Comparison of ENCODE assay signal across 16 cellular contexts in genomic region chr22:49726022-49726681, GRCh38.
DNase-seq lines count a peak whose midpoint lies in the region; ATAC-seq and TF ChIP-seq lines count a peak whose summit lies in the region.
"Had no signal": no experiment of that assay in that cellular context is flagged by ENCODE, and none has a peak within 500 bp of the region (broad histone marks: within the 10 kb centered on the region; RNA-seq: fewer than 3 reads in every experiment).

No MANE protein-coding gene starts in this region.

- H3K36me3 ChIP-seq in RWPE2 (ENCODE audit: low read depth) (no peaks in the 10 kb centered on the region), prostate gland (no peaks in the 10 kb centered on the region)

- WGBS in prostate gland: 84% methylated on average over 10 of the region's 10 CpGs

- H3K27ac ChIP-seq in RWPE2 (ENCODE audit: poor library complexity, severe bottlenecking) (no peak overlapping the region), prostate gland (no peak overlapping the region)

- no peaks in the 10 kb centered on the region for H3K36me3 Mint-ChIP-seq in activated naive CD8-positive, alpha-beta T cell
- no peaks in the 10 kb centered on the region for H3K36me3 Mint-ChIP-seq in activated naive CD8-positive, alpha-beta T cell treated with anti-CD3 and anti-CD28 coated beads for 36 hours
- no peaks in the 10 kb centered on the region for H3K36me3 Mint-ChIP-seq in type B pancreatic cell
- no peaks in the 10 kb centered on the region for H3K36me3 Mint-ChIP-seq in T-helper 2 cell treated with Interferon-gamma antibody and Interleukin-4, amounts not matched to agents 5 μg/mL and 100 μg/mL, for 36 hours (ENCODE audit: low read depth)
- H3K36me3 Mint-ChIP-seq: CD14-positive monocyte had no signal

- peaks cover 20% of the 10 kb centered on the region for H3K4me1 Mint-ChIP-seq in activated naive CD8-positive, alpha-beta T cell (ENCODE audit: low read depth)
- H3K4me1 Mint-ChIP-seq in activated naive CD8-positive, alpha-beta T cell treated with anti-CD3 and anti-CD28 coated beads for 36 hours: peaks cover 11% of the 10 kb centered on the region
- no peaks in the 10 kb centered on the region for H3K4me1 Mint-ChIP-seq in type B pancreatic cell (ENCODE audit: unreplicated experiment)
- peaks cover 7% of the 10 kb centered on the region for H3K4me1 Mint-ChIP-seq in T-helper 2 cell treated with Interferon-gamma antibody and Interleukin-4, amounts not matched to agents 5 μg/mL and 100 μg/mL, for 36 hours (ENCODE audit: low read depth)

- TF ChIP-seq CTCF in RWPE2 (IDR thresholded peaks at IDR 0.05; ENCODE audit: poor library complexity, severe bottlenecking) (no peak), type B pancreatic cell (conservative IDR thresholded peaks at IDR 0.05) (no peak), prostate gland (IDR thresholded peaks at IDR 0.05) (no peak)

- no peak for DNase-seq in activated naive CD8-positive, alpha-beta T cell treated with anti-CD3 and anti-CD28 coated beads for 36 hours
- DNase-seq in RWPE2 (ENCODE audit: low spot score) (peak; percentile 44), left colon (no peak), type B pancreatic cell (ENCODE audit: extremely low spot score, unreplicated experiment) (peak; percentile 37), NCI-H187 treated with DMSO at 0.1 percent for 48 hours (lab: John Stamatoyannopoulos, UW) (no peak), prostate gland (ENCODE audit: low spot score) (no peak)
- no peak for DNase-seq in T-helper 2 cell treated with Interferon-gamma antibody and Interleukin-4, amounts not matched to agents 5 μg/mL and 100 μg/mL, for 36 hours (ENCODE audit: low spot score)
- DNase-seq: DMS79, HCEC 1CT, KBM-7, NCI-H1417 treated with DMSO at 0.1 percent for 48 hours, NCI-H2081, NCI-H748 treated with DMSO at 0.1 percent for 48 hours, SIG-M5 had no signal

- peaks cover 27% of the 10 kb centered on the region for H3K27me3 ChIP-seq in RWPE2 (ENCODE audit: insufficient read depth, poor library complexity, severe bottlenecking)
- H3K27me3 ChIP-seq in prostate gland (replicated peaks; ENCODE audit: insufficient read depth): peaks cover 9% of the 10 kb centered on the region

- no peak overlapping the region for H3K27ac Mint-ChIP-seq in activated naive CD8-positive, alpha-beta T cell
- H3K27ac Mint-ChIP-seq in activated naive CD8-positive, alpha-beta T cell treated with anti-CD3 and anti-CD28 coated beads for 36 hours: no peak overlapping the region
- no peak overlapping the region for H3K27ac Mint-ChIP-seq in type B pancreatic cell
- no peak overlapping the region for H3K27ac Mint-ChIP-seq in T-helper 2 cell treated with Interferon-gamma antibody and Interleukin-4, amounts not matched to agents 5 μg/mL and 100 μg/mL, for 36 hours

- ATAC-seq in RWPE2 (ENCODE audit: low read depth) (no peak), left colon (peak; percentile 12)

- intact Hi-C loops in left colon (cut with DNase I, micrococcal nuclease) (no loop called here), prostate gland (cut with DNase I) (no loop called here)

- H3K27me3 Mint-ChIP-seq in activated naive CD8-positive, alpha-beta T cell: peaks cover 14% of the 10 kb centered on the region
- peaks cover 34% of the 10 kb centered on the region for H3K27me3 Mint-ChIP-seq in activated naive CD8-positive, alpha-beta T cell treated with anti-CD3 and anti-CD28 coated beads for 36 hours
- peaks cover 82% of the 10 kb centered on the region for H3K27me3 Mint-ChIP-seq in type B pancreatic cell
- peaks cover 33% of the 10 kb centered on the region for H3K27me3 Mint-ChIP-seq in T-helper 2 cell treated with Interferon-gamma antibody and Interleukin-4, amounts not matched to agents 5 μg/mL and 100 μg/mL, for 36 hours (ENCODE audit: low read depth)

- no peaks in the 10 kb centered on the region for H3K9me3 ChIP-seq in RWPE2 (ENCODE audit: severe bottlenecking)
- no peaks in the 10 kb centered on the region for H3K9me3 ChIP-seq in prostate gland

- no peaks in the 10 kb centered on the region for H3K9me3 Mint-ChIP-seq in activated naive CD8-positive, alpha-beta T cell (ENCODE audit: low read depth)
- no peaks in the 10 kb centered on the region for H3K9me3 Mint-ChIP-seq in activated naive CD8-positive, alpha-beta T cell treated with anti-CD3 and anti-CD28 coated beads for 36 hours
- H3K9me3 Mint-ChIP-seq in type B pancreatic cell: no peaks in the 10 kb centered on the region
- H3K9me3 Mint-ChIP-seq in T-helper 2 cell treated with Interferon-gamma antibody and Interleukin-4, amounts not matched to agents 5 μg/mL and 100 μg/mL, for 36 hours: no peaks in the 10 kb centered on the region

- H3K4me1 ChIP-seq in RWPE2 (ENCODE audit: insufficient read depth, poor library complexity, severe bottlenecking): no peaks in the 10 kb centered on the region
- no peaks in the 10 kb centered on the region for H3K4me1 ChIP-seq in prostate gland (replicated peaks)

- peak overlapping the region; percentile 57 for H3K4me3 Mint-ChIP-seq in activated naive CD8-positive, alpha-beta T cell
- no peak overlapping the region for H3K4me3 Mint-ChIP-seq in activated naive CD8-positive, alpha-beta T cell treated with anti-CD3 and anti-CD28 coated beads for 36 hours
- H3K4me3 Mint-ChIP-seq in type B pancreatic cell: no peak overlapping the region
- H3K4me3 Mint-ChIP-seq in T-helper 2 cell treated with Interferon-gamma antibody and Interleukin-4, amounts not matched to agents 5 μg/mL and 100 μg/mL, for 36 hours: no peak overlapping the region

- no peak for TF ChIP-seq POLR2A in prostate gland (IDR thresholded peaks at IDR 0.05)

- H3K4me3 ChIP-seq in RWPE2 (ENCODE audit: severe bottlenecking) (no peak overlapping the region), prostate gland (no peak overlapping the region)

Comparison
In these comparisons a context has a peak if more than half of its experiments do, and no peak if none do; other contexts are left out.
1. DNase-seq: peak in RWPE2 (single experiment) and type B pancreatic cell (single experiment); none in activated naive CD8-positive, alpha-beta T cell treated with anti-CD3 and anti-CD28 coated beads for 36 hours (single experiment), left colon (0 of 2), T-helper 2 cell treated with Interferon-gamma antibody and Interleukin-4, amounts not matched to agents 5 μg/mL and 100 μg/mL, for 36 hours (single experiment), NCI-H187 treated with DMSO at 0.1 percent for 48 hours (single experiment) and prostate gland (single experiment).